In the genomic region with DNA sequence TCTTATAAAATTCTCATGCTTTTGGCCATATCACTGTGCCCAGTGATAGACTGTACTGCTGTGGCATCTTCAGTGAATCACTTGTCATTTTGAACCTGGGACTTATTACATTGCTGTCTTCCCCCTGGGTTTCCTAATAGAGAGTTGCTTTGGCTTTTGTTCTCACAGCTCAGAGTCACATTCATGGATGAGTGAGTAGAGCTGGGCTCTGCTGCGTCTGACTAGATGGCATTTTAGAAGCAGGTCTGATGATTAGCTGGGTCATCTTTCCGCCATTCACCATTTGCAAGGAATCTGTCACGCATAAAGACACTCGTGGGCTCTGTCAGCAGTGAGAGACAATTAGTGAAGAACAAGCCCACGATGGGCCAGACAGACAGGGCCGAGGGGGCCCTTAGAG, we compare ENCODE assay signal across 3 cellular contexts.
TF ChIP-seq lines count a peak whose summit lies in the region.

No MANE protein-coding gene starts in this region.

TF ChIP-seq in SK-N-SH, 30 proteins besides CTCF, POLR2A, EP300 and RAD21 (continued from another document):
- TF ChIP-seq, protein P1, sequence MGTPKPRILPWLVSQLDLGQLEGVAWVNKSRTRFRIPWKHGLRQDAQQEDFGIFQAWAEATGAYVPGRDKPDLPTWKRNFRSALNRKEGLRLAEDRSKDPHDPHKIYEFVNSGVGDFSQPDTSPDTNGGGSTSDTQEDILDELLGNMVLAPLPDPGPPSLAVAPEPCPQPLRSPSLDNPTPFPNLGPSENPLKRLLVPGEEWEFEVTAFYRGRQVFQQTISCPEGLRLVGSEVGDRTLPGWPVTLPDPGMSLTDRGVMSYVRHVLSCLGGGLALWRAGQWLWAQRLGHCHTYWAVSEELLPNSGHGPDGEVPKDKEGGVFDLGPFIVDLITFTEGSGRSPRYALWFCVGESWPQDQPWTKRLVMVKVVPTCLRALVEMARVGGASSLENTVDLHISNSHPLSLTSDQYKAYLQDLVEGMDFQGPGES (IDR thresholded peaks at IDR 0.05; ENCODE audit: low read depth, low read length) = no peak
- TF ChIP-seq SMC3 (IDR thresholded peaks at IDR 0.05; ENCODE audit: low read depth, low read length) (no peak), ELF1 (IDR thresholded peaks at IDR 0.05) (no peak), SIN3A (IDR thresholded peaks at IDR 0.05; ENCODE audit: borderline replicate concordance, low read depth, low read length) (no peak), REST (IDR thresholded peaks at IDR 0.05; ENCODE audit: low read depth, low read length) (no peak), NRF1 (IDR thresholded peaks at IDR 0.05; ENCODE audit: low read depth, low read length) (no peak), EZH2phosphoT487 (IDR thresholded peaks at IDR 0.05; ENCODE audit: borderline replicate concordance, low read depth) (no peak), USF1 (IDR thresholded peaks at IDR 0.05; ENCODE audit: borderline replicate concordance, low read depth) (no peak), CHD2 (IDR thresholded peaks at IDR 0.05; ENCODE audit: low read length, partially characterized antibody) (no peak), RXRA (IDR thresholded peaks at IDR 0.05; ENCODE audit: borderline replicate concordance, low read depth) (no peak), MAX (IDR thresholded peaks at IDR 0.05; ENCODE audit: low read depth) (no peak)

TF ChIP-seq in SK-N-SH treated with all-trans-retinoic acid at 6 μM for 48 hours, 23 proteins besides CTCF, POLR2A, EP300 and RAD21 (continued from another document):
- TF ChIP-seq, protein P2, sequence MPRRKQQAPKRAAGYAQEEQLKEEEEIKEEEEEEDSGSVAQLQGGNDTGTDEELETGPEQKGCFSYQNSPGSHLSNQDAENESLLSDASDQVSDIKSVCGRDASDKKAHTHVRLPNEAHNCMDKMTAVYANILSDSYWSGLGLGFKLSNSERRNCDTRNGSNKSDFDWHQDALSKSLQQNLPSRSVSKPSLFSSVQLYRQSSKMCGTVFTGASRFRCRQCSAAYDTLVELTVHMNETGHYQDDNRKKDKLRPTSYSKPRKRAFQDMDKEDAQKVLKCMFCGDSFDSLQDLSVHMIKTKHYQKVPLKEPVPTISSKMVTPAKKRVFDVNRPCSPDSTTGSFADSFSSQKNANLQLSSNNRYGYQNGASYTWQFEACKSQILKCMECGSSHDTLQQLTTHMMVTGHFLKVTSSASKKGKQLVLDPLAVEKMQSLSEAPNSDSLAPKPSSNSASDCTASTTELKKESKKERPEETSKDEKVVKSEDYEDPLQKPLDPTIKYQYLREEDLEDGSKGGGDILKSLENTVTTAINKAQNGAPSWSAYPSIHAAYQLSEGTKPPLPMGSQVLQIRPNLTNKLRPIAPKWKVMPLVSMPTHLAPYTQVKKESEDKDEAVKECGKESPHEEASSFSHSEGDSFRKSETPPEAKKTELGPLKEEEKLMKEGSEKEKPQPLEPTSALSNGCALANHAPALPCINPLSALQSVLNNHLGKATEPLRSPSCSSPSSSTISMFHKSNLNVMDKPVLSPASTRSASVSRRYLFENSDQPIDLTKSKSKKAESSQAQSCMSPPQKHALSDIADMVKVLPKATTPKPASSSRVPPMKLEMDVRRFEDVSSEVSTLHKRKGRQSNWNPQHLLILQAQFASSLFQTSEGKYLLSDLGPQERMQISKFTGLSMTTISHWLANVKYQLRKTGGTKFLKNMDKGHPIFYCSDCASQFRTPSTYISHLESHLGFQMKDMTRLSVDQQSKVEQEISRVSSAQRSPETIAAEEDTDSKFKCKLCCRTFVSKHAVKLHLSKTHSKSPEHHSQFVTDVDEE (CRISPR knock-in tag; IDR thresholded peaks at IDR 0.05) = no peak
- TF ChIP-seq ISL1 (CRISPR knock-in tag; IDR thresholded peaks at IDR 0.05) (no peak), BACH2 (CRISPR knock-in tag; IDR thresholded peaks at IDR 0.05; ENCODE audit: borderline replicate concordance) (no peak), GLIS3 (CRISPR knock-in tag; IDR thresholded peaks at IDR 0.05) (no peak)

TF ChIP-seq in WTC11, 78 proteins besides CTCF, POLR2A, EP300 and RAD21 (continued from another document):
- TF ChIP-seq, protein P3, sequence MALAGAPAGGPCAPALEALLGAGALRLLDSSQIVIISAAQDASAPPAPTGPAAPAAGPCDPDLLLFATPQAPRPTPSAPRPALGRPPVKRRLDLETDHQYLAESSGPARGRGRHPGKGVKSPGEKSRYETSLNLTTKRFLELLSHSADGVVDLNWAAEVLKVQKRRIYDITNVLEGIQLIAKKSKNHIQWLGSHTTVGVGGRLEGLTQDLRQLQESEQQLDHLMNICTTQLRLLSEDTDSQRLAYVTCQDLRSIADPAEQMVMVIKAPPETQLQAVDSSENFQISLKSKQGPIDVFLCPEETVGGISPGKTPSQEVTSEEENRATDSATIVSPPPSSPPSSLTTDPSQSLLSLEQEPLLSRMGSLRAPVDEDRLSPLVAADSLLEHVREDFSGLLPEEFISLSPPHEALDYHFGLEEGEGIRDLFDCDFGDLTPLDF (CRISPR knock-in tag; IDR thresholded peaks at IDR 0.05) = no peak
- TF ChIP-seq, protein P4, sequence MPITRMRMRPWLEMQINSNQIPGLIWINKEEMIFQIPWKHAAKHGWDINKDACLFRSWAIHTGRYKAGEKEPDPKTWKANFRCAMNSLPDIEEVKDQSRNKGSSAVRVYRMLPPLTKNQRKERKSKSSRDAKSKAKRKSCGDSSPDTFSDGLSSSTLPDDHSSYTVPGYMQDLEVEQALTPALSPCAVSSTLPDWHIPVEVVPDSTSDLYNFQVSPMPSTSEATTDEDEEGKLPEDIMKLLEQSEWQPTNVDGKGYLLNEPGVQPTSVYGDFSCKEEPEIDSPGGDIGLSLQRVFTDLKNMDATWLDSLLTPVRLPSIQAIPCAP (CRISPR knock-in tag; IDR thresholded peaks at IDR 0.05) = no peak
- TF ChIP-seq ZNF532 (CRISPR knock-in tag; IDR thresholded peaks at IDR 0.05; ENCODE audit: borderline replicate concordance) (no peak), FOXP4 (CRISPR knock-in tag; IDR thresholded peaks at IDR 0.05) (no peak), E2F4 (CRISPR knock-in tag; IDR thresholded peaks at IDR 0.05; ENCODE audit: borderline replicate concordance, low read depth) (no peak)
